ENCODE assay signal across 9 cellular contexts in genomic region chr2:42100696-42101585, GRCh38. TPM values are rescaled to one million over a fixed set of nuclear protein-coding genes. Genes with fewer than 3 reads are reported as not detected.
A peak's percentile ranks its signal among the peaks of the same experiment; 100 is the strongest.
DNase-seq lines count a peak whose midpoint lies in the region; ATAC-seq, FAIRE-seq and TF ChIP-seq lines count a peak whose summit lies in the region.
"Had no signal": no experiment of that assay in that cellular context is flagged by ENCODE, and none has a peak within 500 bp of the region (broad histone marks: within the 10 kb centered on the region; RNA-seq: fewer than 3 reads in every experiment).

No MANE protein-coding gene starts in this region.

- H3K36me3 ChIP-seq in bronchial epithelial cell (ENCODE audit: control insufficient read depth, insufficient read depth, low read length) (no peaks in the 10 kb centered on the region), kidney epithelial cell (ENCODE audit: control insufficient read depth, insufficient read depth, low read length) (no peaks in the 10 kb centered on the region)

- H3K27me3 ChIP-seq in bronchial epithelial cell (ENCODE audit: control insufficient read depth, insufficient read depth, low read length), result no peaks in the 10 kb centered on the region
- H3K27me3 ChIP-seq in kidney epithelial cell (ENCODE audit: control insufficient read depth, insufficient read depth, low read length), result no peaks in the 10 kb centered on the region

- no peak for ATAC-seq in GM18873 (IDR thresholded peaks at IDR 0.05; ENCODE audit: low FRiP score, unreplicated experiment)

- DNase-seq in COLO668 (lab: John Stamatoyannopoulos, UW; ENCODE audit: unreplicated experiment) (peak; percentile 65), T-helper 22 cell (ENCODE audit: low read depth) (peak; percentile 57), bronchial epithelial cell (ENCODE audit: low read depth) (no peak), kidney epithelial cell (ENCODE audit: low read depth) (no peak), OCI-M2 (lab: John Stamatoyannopoulos, UW; ENCODE audit: unreplicated experiment) (no peak), AML-193 (lab: John Stamatoyannopoulos, UW) (no peak)
- DNase-seq in stimulated activated CD4-positive, alpha-beta T cell treated with anti-CD3 and anti-CD28 coated beads, Interleukin-4, amount 100 ng/mL, for 24 hours, result peak; percentile 55

- TF ChIP-seq CTCF in bronchial epithelial cell (IDR thresholded peaks at IDR 0.05; ENCODE audit: insufficient read depth, low read length, severe bottlenecking) (no peak), kidney epithelial cell (IDR thresholded peaks at IDR 0.05; ENCODE audit: insufficient read depth, low read length, poor library complexity, severe bottlenecking) (no peak)

- peak overlapping the region; percentile 24 for H3K4me3 ChIP-seq in bronchial epithelial cell (ENCODE audit: low read depth, low read length)
- H3K4me3 ChIP-seq in kidney epithelial cell (ENCODE audit: low read depth, low read length), result peak overlapping the region; percentile 10

- FAIRE-seq in bronchial epithelial cell (lab: Jason Lieb, UNC), result no peak
- FAIRE-seq: islet of Langerhans had no signal

RNA-seq across cellular contexts. Expression of gene PKDCC, which starts 53.1 kb away (rescaled TPM):
- total RNA-seq in bronchial epithelial cell (0.38 and 0.79 TPM in 2 replicates), kidney epithelial cell (6.6 and 8.5 TPM in 2 replicates)

Comparison
In these comparisons a context has a peak if more than half of its experiments do, and no peak if none do; other contexts are left out.
1. DNase-seq: peak in COLO668 (single experiment), T-helper 22 cell (single experiment) and stimulated activated CD4-positive, alpha-beta T cell treated with anti-CD3 and anti-CD28 coated beads, Interleukin-4, amount 100 ng/mL, for 24 hours (single experiment); none in bronchial epithelial cell (single experiment), kidney epithelial cell (single experiment), OCI-M2 (single experiment) and AML-193 (0 of 2).